Comparison of ENCODE assay signal across 12 cellular contexts in the genomic region with DNA sequence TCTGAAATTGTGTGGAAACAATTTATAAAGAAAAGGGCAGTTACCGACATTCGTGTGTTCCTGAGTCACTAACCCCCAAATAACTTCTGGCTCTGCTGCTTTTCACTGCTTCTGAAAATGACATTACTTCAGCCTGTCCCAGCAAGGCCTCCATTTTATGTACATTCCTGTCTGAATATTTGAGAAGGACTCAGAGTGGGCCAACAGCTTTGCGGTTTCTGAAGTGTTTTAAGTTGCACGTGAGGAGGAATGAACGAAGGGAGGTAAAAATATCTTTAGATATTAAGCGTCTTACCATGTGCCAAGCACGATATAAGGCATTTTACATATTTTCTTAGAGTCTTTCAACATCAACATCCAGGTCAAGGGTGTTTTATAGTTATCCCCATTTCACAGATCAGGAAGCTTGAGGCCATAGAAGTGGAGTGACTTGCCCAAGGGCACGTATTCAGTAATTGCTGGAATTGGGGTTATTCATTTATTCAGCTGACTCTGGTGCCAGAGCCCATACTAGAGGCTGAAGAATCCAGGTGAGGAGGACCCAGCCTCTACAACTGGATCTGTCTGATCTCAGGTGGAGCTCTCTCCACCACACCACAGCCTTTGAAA. TPM values are rescaled to one million over a fixed set of nuclear protein-coding genes. Genes with fewer than 3 reads are reported as not detected.
DNase-seq lines count a peak whose midpoint lies in the region; ATAC-seq and TF ChIP-seq lines count a peak whose summit lies in the region.
"Had no signal": no experiment of that assay in that cellular context is flagged by ENCODE, and none has a peak within 500 bp of the region (broad histone marks: within the 10 kb centered on the region; RNA-seq: fewer than 3 reads in every experiment).

No MANE protein-coding gene starts in this region.

- ATAC-seq in GM19328 (IDR thresholded peaks at IDR 0.05; ENCODE audit: unreplicated experiment) = no peak

- POLR2A ChIA-PET in BJ (lab: Charles Lee) = no interaction called here

- peaks cover 34% of the 10 kb centered on the region for H3K27me3 Mint-ChIP-seq in activated T-helper 1 cell treated with anti-CD3 and anti-CD28 coated beads, Interleukin-12 subunit alpha, Interleukin-12 subunit beta, Interleukin-2, Interleukin-4 antibody, amounts not matched to agents 30 ng/mL and 10 ng/mL and 1 ng/mL, durations not matched to agents 14 hours and 24 hours and 36 hours (ENCODE audit: insufficient read depth)

- no peak for TF ChIP-seq CTCF in BJ (IDR thresholded peaks at IDR 0.05; ENCODE audit: insufficient read depth, low read depth, low read length)
- TF ChIP-seq CTCF in WERI-Rb-1 (IDR thresholded peaks at IDR 0.05; ENCODE audit: low read depth, low read length) = no peak

- H3K4me1 ChIP-seq in mesodermal cell (ENCODE audit: control insufficient read depth, insufficient read depth, low read length, poor library complexity, severe bottlenecking) = peaks cover 11% of the 10 kb centered on the region

- no peaks in the 10 kb centered on the region for H3K36me3 Mint-ChIP-seq in activated T-helper 1 cell treated with anti-CD3 and anti-CD28 coated beads, Interleukin-12 subunit alpha, Interleukin-12 subunit beta, Interleukin-2, Interleukin-4 antibody, amounts not matched to agents 30 ng/mL and 10 ng/mL and 1 ng/mL, durations not matched to agents 14 hours and 24 hours and 36 hours (ENCODE audit: low read depth)

- H3K4me1 Mint-ChIP-seq in activated T-helper 1 cell treated with anti-CD3 and anti-CD28 coated beads, Interleukin-12 subunit alpha, Interleukin-12 subunit beta, Interleukin-2, Interleukin-4 antibody, amounts not matched to agents 30 ng/mL and 10 ng/mL and 1 ng/mL, durations not matched to agents 14 hours and 24 hours and 36 hours (ENCODE audit: low read depth) = peaks cover 37% of the 10 kb centered on the region

- no peak overlapping the region for H3K27ac ChIP-seq in mesodermal cell (ENCODE audit: low read depth, low read length, severe bottlenecking)
- no peak overlapping the region for H3K27ac ChIP-seq in WERI-Rb-1

- H3K27ac Mint-ChIP-seq in activated T-helper 1 cell treated with anti-CD3 and anti-CD28 coated beads, Interleukin-12 subunit alpha, Interleukin-12 subunit beta, Interleukin-2, Interleukin-4 antibody, amounts not matched to agents 30 ng/mL and 10 ng/mL and 1 ng/mL, durations not matched to agents 14 hours and 24 hours and 36 hours = no peak overlapping the region

- H3K9me3 Mint-ChIP-seq in activated T-helper 1 cell treated with anti-CD3 and anti-CD28 coated beads, Interleukin-12 subunit alpha, Interleukin-12 subunit beta, Interleukin-2, Interleukin-4 antibody, amounts not matched to agents 30 ng/mL and 10 ng/mL and 1 ng/mL, durations not matched to agents 14 hours and 24 hours and 36 hours = no peaks in the 10 kb centered on the region

- H3K9me3 ChIP-seq in mesodermal cell (ENCODE audit: control insufficient read depth, low read length) = no peaks in the 10 kb centered on the region
- no peaks in the 10 kb centered on the region for H3K9me3 ChIP-seq in WERI-Rb-1 (ENCODE audit: severe bottlenecking)
- H3K9me3 ChIP-seq: tibial artery had no signal

- no peak overlapping the region for H3K4me3 ChIP-seq in BJ (ENCODE audit: low read depth, low read length)
- peak overlapping the region; percentile 87 for H3K4me3 ChIP-seq in mesodermal cell (ENCODE audit: extremely low read depth, insufficient read depth, low read length, poor library complexity, severe bottlenecking)
- H3K4me3 ChIP-seq in WERI-Rb-1 (ENCODE audit: low read depth, low read length) = no peak overlapping the region

- peak overlapping the region; percentile 92 for H3K4me3 Mint-ChIP-seq in activated T-helper 1 cell treated with anti-CD3 and anti-CD28 coated beads, Interleukin-12 subunit alpha, Interleukin-12 subunit beta, Interleukin-2, Interleukin-4 antibody, amounts not matched to agents 30 ng/mL and 10 ng/mL and 1 ng/mL, durations not matched to agents 14 hours and 24 hours and 36 hours

- WGBS in mesodermal cell (ENCODE audit: insufficient coverage in 2 of 2), 2 experiments = 86% methylated on average over 4 of the region's 8 CpGs; no CpG with 5 or more reads in 1 of the 2 experiments

- intact Hi-C loops in activated T-helper 1 cell treated with anti-CD3 and anti-CD28 coated beads, Interleukin-12 subunit alpha, Interleukin-12 subunit beta, Interleukin-2, Interleukin-4 antibody, amounts not matched to agents 30 ng/mL and 10 ng/mL and 1 ng/mL, durations not matched to agents 14 hours and 24 hours and 36 hours (cut with micrococcal nuclease) = loop anchor here (5.0 to 10.0 kb wide), 2 partner anchors 55 to 1492 kb away; partner anchors contain the start of gene RNF169

- peak; percentile 35 for DNase-seq in BJ (ENCODE audit: low read depth)
- DNase-seq in EL = peak; percentile 39
- no peak for DNase-seq in activated T-helper 1 cell treated with anti-CD3 and anti-CD28 coated beads, Interleukin-12 subunit alpha, Interleukin-12 subunit beta, Interleukin-2, Interleukin-4 antibody, amounts not matched to agents 30 ng/mL and 10 ng/mL and 1 ng/mL, durations not matched to agents 14 hours and 24 hours and 36 hours (ENCODE audit: low spot score)
- DNase-seq in NCI-H1694 treated with DMSO at 0.1 percent for 48 hours (lab: John Stamatoyannopoulos, UW) = no peak
- DNase-seq in COR-L47 (lab: John Stamatoyannopoulos, UW) = no peak
- DNase-seq in WERI-Rb-1 = no peak
- DNase-seq: DMS153; effector CD4-positive, alpha-beta T cell; tibial artery had no signal

- CTCF ChIA-PET in BJ (lab: Yijun Ruan, JAX) = interaction anchor here (1.2 to 1.7 kb wide), 3 partner anchors 26 to 82 kb away, joined by 3 to 7 read pairs (median 4); no protein-coding TSS in a partner anchor

- peaks cover 5% of the 10 kb centered on the region for H3K27me3 ChIP-seq in BJ (ENCODE audit: control insufficient read depth, insufficient read depth, low read length)
- no peaks in the 10 kb centered on the region for H3K27me3 ChIP-seq in WERI-Rb-1 (ENCODE audit: insufficient read depth, low read depth, severe bottlenecking)

- no peaks in the 10 kb centered on the region for H3K36me3 ChIP-seq in BJ (ENCODE audit: control insufficient read depth, insufficient read depth, low read length)
- H3K36me3 ChIP-seq in mesodermal cell (ENCODE audit: control insufficient read depth, insufficient read depth, low read length) = no peaks in the 10 kb centered on the region
- H3K36me3 ChIP-seq in WERI-Rb-1 = no peaks in the 10 kb centered on the region
- H3K36me3 ChIP-seq: tibial artery had no signal

RNA-seq across cellular contexts. Expression of gene WNT11, which starts 30.8 kb away (rescaled TPM):
- polyA plus RNA-seq in BJ (2011; rRNA removed) = 0.25 and 0.26 TPM in 2 replicates
- 0.15 TPM in 1 of 2 replicates, not detected in the other for polyA minus RNA-seq in BJ (2011; rRNA and poly(A)+ RNA removed)
- total RNA-seq in activated T-helper 1 cell treated with anti-CD3 and anti-CD28 coated beads, Interleukin-12 subunit alpha, Interleukin-12 subunit beta, Interleukin-2, Interleukin-4 antibody, amounts not matched to agents 30 ng/mL and 10 ng/mL and 1 ng/mL, durations not matched to agents 14 hours and 24 hours and 36 hours = 0.39 TPM in 1 of 2 replicates, not detected in the other
- 11.6 TPM for polyA plus RNA-seq in mesodermal cell (2013, experiment 1 of 2)
- polyA plus RNA-seq in mesodermal cell (2013, experiment 2 of 2) = 11.3 TPM
- total RNA-seq: glomerular endothelial cell had no signal

Comparison
In these comparisons a context has a peak if more than half of its experiments do, and no peak if none do; other contexts are left out.
1. DNase-seq: peak in BJ (single experiment) and EL (single experiment); none in activated T-helper 1 cell treated with anti-CD3 and anti-CD28 coated beads, Interleukin-12 subunit alpha, Interleukin-12 subunit beta, Interleukin-2, Interleukin-4 antibody, amounts not matched to agents 30 ng/mL and 10 ng/mL and 1 ng/mL, durations not matched to agents 14 hours and 24 hours and 36 hours (single experiment), NCI-H1694 treated with DMSO at 0.1 percent for 48 hours (single experiment), COR-L47 (single experiment) and WERI-Rb-1 (single experiment).